1 cellular context compared by ENCODE assay signal in genomic region chr9:135858491-135859185, GRCh38.
TF ChIP-seq lines count a peak whose summit lies in the region.

No MANE protein-coding gene starts in this region.

TF ChIP-seq in HCT116, 20 proteins besides CTCF, POLR2A, EP300 and RAD21 (continued from another document):
- TF ChIP-seq, protein P1, sequence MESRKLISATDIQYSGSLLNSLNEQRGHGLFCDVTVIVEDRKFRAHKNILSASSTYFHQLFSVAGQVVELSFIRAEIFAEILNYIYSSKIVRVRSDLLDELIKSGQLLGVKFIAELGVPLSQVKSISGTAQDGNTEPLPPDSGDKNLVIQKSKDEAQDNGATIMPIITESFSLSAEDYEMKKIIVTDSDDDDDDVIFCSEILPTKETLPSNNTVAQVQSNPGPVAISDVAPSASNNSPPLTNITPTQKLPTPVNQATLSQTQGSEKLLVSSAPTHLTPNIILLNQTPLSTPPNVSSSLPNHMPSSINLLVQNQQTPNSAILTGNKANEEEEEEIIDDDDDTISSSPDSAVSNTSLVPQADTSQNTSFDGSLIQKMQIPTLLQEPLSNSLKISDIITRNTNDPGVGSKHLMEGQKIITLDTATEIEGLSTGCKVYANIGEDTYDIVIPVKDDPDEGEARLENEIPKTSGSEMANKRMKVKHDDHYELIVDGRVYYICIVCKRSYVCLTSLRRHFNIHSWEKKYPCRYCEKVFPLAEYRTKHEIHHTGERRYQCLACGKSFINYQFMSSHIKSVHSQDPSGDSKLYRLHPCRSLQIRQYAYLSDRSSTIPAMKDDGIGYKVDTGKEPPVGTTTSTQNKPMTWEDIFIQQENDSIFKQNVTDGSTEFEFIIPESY (IDR thresholded peaks at IDR 0.05; ENCODE audit: extremely low read depth, insufficient replicate concordance, low read length) = no peak
- no peak for TF ChIP-seq EZH2 (IDR thresholded peaks at IDR 0.05)
- TF ChIP-seq YY1 (IDR thresholded peaks at IDR 0.05; ENCODE audit: extremely low read depth, insufficient replicate concordance, low read depth, low read length) = no peak
- no peak for TF ChIP-seq MAX (IDR thresholded peaks at IDR 0.05)
- no peak for TF ChIP-seq ATF3 (IDR thresholded peaks at IDR 0.05)
- TF ChIP-seq ZFX (IDR thresholded peaks at IDR 0.05) = no peak
